In the genomic region with DNA sequence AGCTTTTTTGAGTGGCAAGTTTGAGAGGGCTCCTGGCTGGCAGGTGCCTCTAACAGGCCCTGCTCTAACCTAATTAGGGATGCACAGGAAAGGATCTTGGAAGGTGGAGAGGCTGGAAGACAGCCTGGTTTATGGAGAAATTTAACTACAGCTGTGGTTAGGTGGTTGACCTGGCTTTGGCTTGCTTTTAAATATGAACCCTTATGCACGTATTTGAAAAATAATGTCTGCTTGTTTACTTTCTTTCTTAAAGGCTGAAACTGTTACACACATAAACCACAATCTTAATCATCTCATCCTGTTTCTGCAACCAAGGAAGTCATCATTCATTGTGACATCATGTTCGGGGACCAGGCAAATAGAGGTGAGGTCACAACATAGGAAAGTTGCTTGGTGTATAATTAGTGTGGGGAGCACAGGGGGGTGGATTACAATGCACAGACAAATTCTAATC, we compare ENCODE assay signal across 8 cellular contexts. TPM values are rescaled to one million over a fixed set of nuclear protein-coding genes. Genes with fewer than 3 reads are reported as not detected.
DNase-seq lines count a peak whose midpoint lies in the region; ATAC-seq lines count a peak whose summit lies in the region.

No MANE protein-coding gene starts in this region.

- H3K27ac Mint-ChIP-seq in activated CD4-positive, alpha-beta T cell treated with anti-CD3 and anti-CD28 coated beads, Interleukin-2, amount 10 ng/mL, durations not matched to agents 7 days and 5 days: peak overlapping the region; percentile 92
- peak overlapping the region; percentile 79 for H3K27ac Mint-ChIP-seq in stimulated activated naive B cell treated with anti-CD40 and anti-IgM and Interleukin-4, amounts not matched to agents 10 μg/mL and 1 μg/mL and 100 μg/mL, for 72 hours

- peak overlapping the region; percentile 28 for H3K4me3 Mint-ChIP-seq in activated CD4-positive, alpha-beta T cell treated with anti-CD3 and anti-CD28 coated beads, Interleukin-2, amount 10 ng/mL, durations not matched to agents 7 days and 5 days
- no peak overlapping the region for H3K4me3 Mint-ChIP-seq in stimulated activated naive B cell treated with anti-CD40 and anti-IgM and Interleukin-4, amounts not matched to agents 10 μg/mL and 1 μg/mL and 100 μg/mL, for 72 hours

- H3K27me3 Mint-ChIP-seq in activated CD4-positive, alpha-beta T cell treated with anti-CD3 and anti-CD28 coated beads, Interleukin-2, amount 10 ng/mL, durations not matched to agents 7 days and 5 days: no peaks in the 10 kb centered on the region
- H3K27me3 Mint-ChIP-seq in stimulated activated naive B cell treated with anti-CD40 and anti-IgM and Interleukin-4, amounts not matched to agents 10 μg/mL and 1 μg/mL and 100 μg/mL, for 72 hours: no peaks in the 10 kb centered on the region

- ATAC-seq in stimulated activated naive B cell treated with anti-CD40 and anti-IgM and Interleukin-4, amounts not matched to agents 10 μg/mL and 1 μg/mL and 100 μg/mL, for 72 hours (replicated peaks): peak; percentile 61 to 63
- ATAC-seq in HG03095 (IDR thresholded peaks at IDR 0.05; ENCODE audit: unreplicated experiment): no peak

- peaks cover 62% of the 10 kb centered on the region for H3K4me1 Mint-ChIP-seq in activated CD4-positive, alpha-beta T cell treated with anti-CD3 and anti-CD28 coated beads, Interleukin-2, amount 10 ng/mL, durations not matched to agents 7 days and 5 days
- H3K4me1 Mint-ChIP-seq in stimulated activated naive B cell treated with anti-CD40 and anti-IgM and Interleukin-4, amounts not matched to agents 10 μg/mL and 1 μg/mL and 100 μg/mL, for 72 hours: peaks cover 37 to 46% of the 10 kb centered on the region in 2 donors

- H3K9me3 Mint-ChIP-seq in activated CD4-positive, alpha-beta T cell treated with anti-CD3 and anti-CD28 coated beads, Interleukin-2, amount 10 ng/mL, durations not matched to agents 7 days and 5 days: peaks cover 9% of the 10 kb centered on the region
- peaks cover 0 to 2% of the 10 kb centered on the region in 2 donors for H3K9me3 Mint-ChIP-seq in stimulated activated naive B cell treated with anti-CD40 and anti-IgM and Interleukin-4, amounts not matched to agents 10 μg/mL and 1 μg/mL and 100 μg/mL, for 72 hours

- H3K36me3 Mint-ChIP-seq in activated CD4-positive, alpha-beta T cell treated with anti-CD3 and anti-CD28 coated beads, Interleukin-2, amount 10 ng/mL, durations not matched to agents 7 days and 5 days (ENCODE audit: low read depth): peaks cover 76% of the 10 kb centered on the region
- H3K36me3 Mint-ChIP-seq in stimulated activated naive B cell treated with anti-CD40 and anti-IgM and Interleukin-4, amounts not matched to agents 10 μg/mL and 1 μg/mL and 100 μg/mL, for 72 hours: peaks cover 53 to 81% of the 10 kb centered on the region in 2 donors

- CTCF ChIA-PET in activated CD4-positive, alpha-beta T cell treated with anti-CD3 and anti-CD28 coated beads, Interleukin-2, amount 10 ng/mL, durations not matched to agents 7 days and 5 days (lab: Charles Lee): interaction anchor here (0.5 to 3.4 kb wide), 10 partner anchors 9 to 198 kb away, joined by 3 to 23 read pairs (median 4); a partner anchor contains a TSS

- DNase-seq in DMS79 (lab: John Stamatoyannopoulos, UW) (peak; percentile 80), Kasumi-1 (lab: John Stamatoyannopoulos, UW) (peak; percentile 61 to 70), fibroblast of peridontal ligament (ENCODE audit: extremely low read depth) (peak; percentile 83), HUDEP-2 (lab: John Stamatoyannopoulos, UW; ENCODE audit: unreplicated experiment in 76 of 76) (no peak), NCI-H345 treated with DMSO at 0.1 percent for 48 hours (lab: John Stamatoyannopoulos, UW; ENCODE audit: unreplicated experiment) (no peak)
- peak; percentile 70 for DNase-seq in activated CD4-positive, alpha-beta T cell treated with anti-CD3 and anti-CD28 coated beads, Interleukin-2, amount 10 ng/mL, durations not matched to agents 7 days and 5 days
- DNase-seq in stimulated activated naive B cell treated with anti-CD40 and anti-IgM and Interleukin-4, amounts not matched to agents 10 μg/mL and 1 μg/mL and 100 μg/mL, for 72 hours: no peak

- POLR2A ChIA-PET in activated CD4-positive, alpha-beta T cell treated with anti-CD3 and anti-CD28 coated beads, Interleukin-2, amount 10 ng/mL, durations not matched to agents 7 days and 5 days (lab: Charles Lee): no interaction called here

RNA-seq across cellular contexts. Expression of a gene that starts 23.1 kb away (rescaled TPM):
- 10 to 100 TPM; 26.8 to 27.8 TPM for total RNA-seq in activated CD4-positive, alpha-beta T cell treated with anti-CD3 and anti-CD28 coated beads, Interleukin-2, amount 10 ng/mL, durations not matched to agents 7 days and 5 days

RNA-seq across cellular contexts. Expression of a gene that starts 25.4 kb away (rescaled TPM):
- 10 to 100 TPM; 72.3 to 78.1 TPM for total RNA-seq in activated CD4-positive, alpha-beta T cell treated with anti-CD3 and anti-CD28 coated beads, Interleukin-2, amount 10 ng/mL, durations not matched to agents 7 days and 5 days

RNA-seq across cellular contexts. Expression of a gene that starts 28.4 kb away (rescaled TPM):
- 100 to 1,000 TPM; 200 to 212 TPM for total RNA-seq in activated CD4-positive, alpha-beta T cell treated with anti-CD3 and anti-CD28 coated beads, Interleukin-2, amount 10 ng/mL, durations not matched to agents 7 days and 5 days

Comparison
In these comparisons a context has a peak if more than half of its experiments do, and no peak if none do; other contexts are left out.
1. DNase-seq: peak in DMS79 (single experiment), Kasumi-1 (2 of 2), activated CD4-positive, alpha-beta T cell treated with anti-CD3 and anti-CD28 coated beads, Interleukin-2, amount 10 ng/mL, durations not matched to agents 7 days and 5 days (single experiment) and fibroblast of peridontal ligament (single experiment); none in stimulated activated naive B cell treated with anti-CD40 and anti-IgM and Interleukin-4, amounts not matched to agents 10 μg/mL and 1 μg/mL and 100 μg/mL, for 72 hours (single experiment), HUDEP-2 (0 of 76) and NCI-H345 treated with DMSO at 0.1 percent for 48 hours (single experiment).